In the genomic region with DNA sequence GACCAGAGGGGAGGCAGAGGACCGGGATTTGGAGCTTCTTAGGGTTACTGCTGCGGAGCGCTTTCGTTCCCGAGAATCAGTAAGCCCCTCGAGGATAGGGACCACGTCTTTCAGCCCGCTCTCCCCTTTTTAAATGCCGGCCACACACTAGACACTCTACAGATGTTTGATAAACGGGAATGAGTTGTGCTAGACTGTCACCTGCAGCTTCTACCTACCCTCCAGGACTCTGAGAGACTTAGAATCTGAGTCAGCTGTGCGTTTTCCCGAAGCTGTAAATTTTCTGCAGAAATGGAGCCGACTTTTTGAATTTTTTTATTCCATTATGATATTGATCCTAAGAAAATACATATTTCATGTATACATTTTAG, we compare ENCODE assay signal across 8 cellular contexts. TPM values are rescaled to one million over a fixed set of nuclear protein-coding genes. Genes with fewer than 3 reads are reported as not detected.
DNase-seq lines count a peak whose midpoint lies in the region; ATAC-seq, FAIRE-seq and TF ChIP-seq lines count a peak whose summit lies in the region.

No MANE protein-coding gene starts in this region.

- in situ Hi-C loops in HepG2 (cut with HindIII; ENCODE audit: extremely low pct_ligation_motif_present, low pct_unique_long_range_greater_than_20kb) = no loop called here

- H3K27me3 Mint-ChIP-seq in activated T-helper 17 cell treated with anti-CD3 and anti-CD28 coated beads, Interleukin-2, amount 50 U/mL, for 72 hours = no peaks in the 10 kb centered on the region

- DNase-seq in left ventricle myocardium inferior (no peak), Right ventricle myocardium inferior (ENCODE audit: missing footprints) (no peak), HepG2 (ENCODE audit: low spot score) (no peak), upper lobe of right lung (no peak), NCI-H1436 treated with DMSO at 0.1 percent for 48 hours (lab: John Stamatoyannopoulos, UW) (no peak), cerebellar cortex (ENCODE audit: low spot score) (no peak)

- no peak for TF ChIP-seq EP300 in HepG2 (IDR thresholded peaks at IDR 0.05; ENCODE audit: low read depth in 2 of 2, low read length in 2 of 2)
- TF ChIP-seq EP300 in HepG2 (CRISPR knock-in tag; IDR thresholded peaks at IDR 0.05; ENCODE audit: borderline replicate concordance) = no peak

- no peaks in the 10 kb centered on the region for H4K20me1 ChIP-seq in HepG2 (ENCODE audit: insufficient read depth, low read length)

- H3K9me3 ChIP-seq in left ventricle myocardium inferior (replicated peaks) (no peaks in the 10 kb centered on the region), HepG2 (ENCODE audit: low read length) (no peaks in the 10 kb centered on the region), upper lobe of right lung (no peaks in the 10 kb centered on the region)

- 3% methylated on average over 7 of the region's 13 CpGs for WGBS in HepG2 (ENCODE audit: low lambda C conversion rate)

- ATAC-seq in Right ventricle myocardium inferior = no peak
- ATAC-seq in HG03064 (IDR thresholded peaks at IDR 0.05; ENCODE audit: low read depth, unreplicated experiment) = peak; percentile 16
- peak; percentile 16 for ATAC-seq in activated T-helper 17 cell treated with anti-CD3 and anti-CD28 coated beads, Interleukin-2, amount 50 U/mL, for 72 hours (replicated peaks)
- peak; percentile 3 for ATAC-seq in HepG2
- ATAC-seq in upper lobe of right lung = no peak

- no peak for TF ChIP-seq POLR2A in HepG2 (IDR thresholded peaks at IDR 0.05; ENCODE audit: insufficient read depth in 1 of 2, low read depth in 2 of 2, low read length in 2 of 2)

- no TSS peak for BruUV-seq in HepG2 (replicated peaks; lab: Mats Ljungman, UMichigan)

- H3K9ac ChIP-seq in HepG2 (ENCODE audit: insufficient read depth, low read depth, low read length) = peak overlapping the region; percentile 70

- TF ChIP-seq RAD21 in HepG2 (CRISPR knock-in tag; IDR thresholded peaks at IDR 0.05) = no peak

- no peaks in the 10 kb centered on the region for H3K4me1 Mint-ChIP-seq in activated T-helper 17 cell treated with anti-CD3 and anti-CD28 coated beads, Interleukin-2, amount 50 U/mL, for 72 hours

- peak overlapping the region; percentile 90 for H3K4me3 Mint-ChIP-seq in activated T-helper 17 cell treated with anti-CD3 and anti-CD28 coated beads, Interleukin-2, amount 50 U/mL, for 72 hours

- TF ChIP-seq CTCF in left ventricle myocardium inferior (IDR thresholded peaks at IDR 0.05; ENCODE audit: borderline replicate concordance) (no peak), HepG2 (CRISPR knock-in tag; IDR thresholded peaks at IDR 0.05) (no peak), upper lobe of right lung (IDR thresholded peaks at IDR 0.05) (no peak)

- FAIRE-seq in HepG2 (lab: Jason Lieb, UNC) = no peak

- CTCF ChIA-PET in HepG2 (lab: Yijun Ruan, JAX; ENCODE audit: low intra/inter-chr PET ratio, low total read pairs) = no interaction called here

- H3K27ac ChIP-seq in left ventricle myocardium inferior (replicated peaks) (peak overlapping the region; percentile 90), HepG2 (ENCODE audit: extremely low read length, insufficient read depth, low read length) (no peak overlapping the region), upper lobe of right lung (peak overlapping the region; percentile 70)

- H3K4me1 ChIP-seq in left ventricle myocardium inferior = peaks cover 17% of the 10 kb centered on the region
- peaks cover 18% of the 10 kb centered on the region for H3K4me1 ChIP-seq in HepG2 (ENCODE audit: insufficient read depth, low read length)
- H3K4me1 ChIP-seq in upper lobe of right lung = no peaks in the 10 kb centered on the region

- H3K36me3 ChIP-seq in left ventricle myocardium inferior = no peaks in the 10 kb centered on the region
- H3K36me3 ChIP-seq in HepG2 (replicated peaks in 1 of 2; ENCODE audit: control insufficient read depth in 1 of 2, insufficient read depth in 2 of 2, low read length in 2 of 2) = no peaks in the 10 kb centered on the region
- H3K36me3 ChIP-seq in upper lobe of right lung = no peaks in the 10 kb centered on the region

- peak overlapping the region; percentile 87 for H2AFZ ChIP-seq in HepG2 (ENCODE audit: low read length)

- no peaks in the 10 kb centered on the region for H3K27me3 ChIP-seq in left ventricle myocardium inferior (ENCODE audit: low read depth)
- peaks cover 0 to under 1% of the 10 kb centered on the region in 2 experiments; a peak in 1 of 5 replicates for H3K27me3 ChIP-seq in HepG2 (ENCODE audit: control insufficient read depth in 1 of 2, insufficient read depth in 2 of 2, low read length in 2 of 2)
- H3K27me3 ChIP-seq in upper lobe of right lung = no peaks in the 10 kb centered on the region

- no peaks in the 10 kb centered on the region for H3K36me3 Mint-ChIP-seq in activated T-helper 17 cell treated with anti-CD3 and anti-CD28 coated beads, Interleukin-2, amount 50 U/mL, for 72 hours (ENCODE audit: low read depth)

- peak overlapping the region; percentile 87 for H3K4me2 ChIP-seq in HepG2 (ENCODE audit: low read depth, low read length)

- peak overlapping the region; percentile 82 for H3K4me3 ChIP-seq in left ventricle myocardium inferior
- peak overlapping the region; percentile 66 to 80 (median 72) for H3K4me3 ChIP-seq in HepG2 (replicated peaks in 1 of 3; ENCODE audit: insufficient read depth in 1 of 3, low read depth in 2 of 3, low read length in 3 of 3)
- peak overlapping the region; percentile 84 for H3K4me3 ChIP-seq in upper lobe of right lung

- H3K9me3 Mint-ChIP-seq in activated T-helper 17 cell treated with anti-CD3 and anti-CD28 coated beads, Interleukin-2, amount 50 U/mL, for 72 hours = no peaks in the 10 kb centered on the region

- H3K27ac Mint-ChIP-seq in activated T-helper 17 cell treated with anti-CD3 and anti-CD28 coated beads, Interleukin-2, amount 50 U/mL, for 72 hours = peak overlapping the region; percentile 83

- H3K79me2 ChIP-seq in HepG2 (ENCODE audit: insufficient read depth, low read length) = no peaks in the 10 kb centered on the region

- POLR2A ChIA-PET in HepG2 (lab: Yijun Ruan, JAX) = interaction anchor here (1.3 kb wide), 1 partner anchor 16 kb away, joined by 4 read pairs; no protein-coding TSS in a partner anchor

- intact Hi-C loops in left ventricle myocardium inferior (cut with micrococcal nuclease) (no loop called here), Right ventricle myocardium inferior (cut with DNase I) (loop anchor here (2.0 to 5.0 kb wide), 2 partner anchors 131 to 256 kb away; a partner anchor contains a TSS), HepG2 (cut with micrococcal nuclease; ENCODE audit: unreplicated experiment) (loop anchor here (2.0 to 5.0 kb wide), 2 partner anchors 43 to 54 kb away; a partner anchor contains a TSS), upper lobe of right lung (cut with DNase I) (no loop called here)

RNA-seq across cellular contexts. Expression of a gene that starts 0.7 kb away (rescaled TPM):
- total RNA-seq in left ventricle myocardium inferior (1.8 TPM), Right ventricle myocardium inferior (1.6 TPM), HepG2 (2016; rRNA removed; fragmentation: Illumina TruSeq; extraction: Trizol) (2.5 and 2.8 TPM in 2 replicates), upper lobe of right lung (3.0 TPM)
- 1 to 10 TPM; 2.5 to 5.5 TPM for total RNA-seq in activated T-helper 17 cell treated with anti-CD3 and anti-CD28 coated beads, Interleukin-2, amount 50 U/mL, for 72 hours
- total RNA-seq in HepG2 (2016; cell fraction: cytosol; rRNA removed; fragmentation: Illumina TruSeq; extraction: Trizol; ENCODE audit: low read depth) = 1.3 and 1.4 TPM in 2 replicates
- 2.5 and 2.7 TPM in 2 replicates for total RNA-seq in HepG2 (2016; cell fraction: insoluble cytoplasmic fraction; rRNA removed; fragmentation: Illumina TruSeq; extraction: Trizol)
- 1.4 and 1.9 TPM in 2 replicates for total RNA-seq in HepG2 (2016; cell fraction: membrane; rRNA removed; fragmentation: Illumina TruSeq; extraction: Trizol)
- 6.9 and 7.4 TPM in 2 replicates for total RNA-seq in HepG2 (2016; cell fraction: nucleus; rRNA removed; fragmentation: Illumina TruSeq; extraction: Trizol)
- polyA plus RNA-seq in HepG2 (2011; rRNA removed) = 0.59 and 0.95 TPM in 2 replicates
- polyA plus RNA-seq in HepG2 (2011; cell fraction: cytosol; rRNA removed) = 0.28 and 0.34 TPM in 2 replicates
- polyA plus RNA-seq in HepG2 (2011; cell fraction: nucleus; rRNA removed) = 1.3 and 1.6 TPM in 2 replicates
- 0.81 and 1.1 TPM in 2 replicates for polyA plus RNA-seq in HepG2 (2012)
- polyA plus RNA-seq in HepG2 (2016; cell fraction: cytosol; fragmentation: Illumina TruSeq; extraction: Trizol; ENCODE audit: low read depth) = 0.06 and 0.12 TPM in 2 replicates
- 1.3 and 1.5 TPM in 2 replicates for polyA plus RNA-seq in HepG2 (2016; cell fraction: insoluble cytoplasmic fraction; fragmentation: Illumina TruSeq; extraction: Trizol; ENCODE audit: low read depth)
- 0.15 and 0.26 TPM in 2 replicates for polyA plus RNA-seq in HepG2 (2016; cell fraction: membrane; fragmentation: Illumina TruSeq; extraction: Trizol; ENCODE audit: low read depth)
- polyA plus RNA-seq in HepG2 (2016; cell fraction: nucleus; fragmentation: Illumina TruSeq; extraction: Trizol; ENCODE audit: insufficient read depth, low read depth) = 2.4 and 2.9 TPM in 2 replicates
- 1.4 and 2.2 TPM in 2 replicates for polyA minus RNA-seq in HepG2 (2011; rRNA and poly(A)+ RNA removed; ENCODE audit: low replicate concordance)
- 0.49 and 0.62 TPM in 2 replicates for polyA minus RNA-seq in HepG2 (2011; cell fraction: cytosol; rRNA and poly(A)+ RNA removed)
- polyA minus RNA-seq in HepG2 (2011; cell fraction: nucleus; rRNA and poly(A)+ RNA removed) = 13.1 and 13.6 TPM in 2 replicates

RNA-seq across cellular contexts. Expression of a gene that starts 42.7 kb away (rescaled TPM):
- 22.5 TPM for total RNA-seq in left ventricle myocardium inferior
- 21.1 TPM for total RNA-seq in Right ventricle myocardium inferior
- total RNA-seq in activated T-helper 17 cell treated with anti-CD3 and anti-CD28 coated beads, Interleukin-2, amount 50 U/mL, for 72 hours = 100 to 1,000 TPM in 1 of 2 donors, 10 to 100 TPM in 1; 83.9 to 126 TPM
- total RNA-seq in HepG2 (2016; rRNA removed; fragmentation: Illumina TruSeq; extraction: Trizol) = 46.4 and 53.8 TPM in 2 replicates
- total RNA-seq in HepG2 (2016; cell fraction: cytosol; rRNA removed; fragmentation: Illumina TruSeq; extraction: Trizol; ENCODE audit: low read depth) = 6.3 and 7.4 TPM in 2 replicates
- 50.2 and 53.9 TPM in 2 replicates for total RNA-seq in HepG2 (2016; cell fraction: insoluble cytoplasmic fraction; rRNA removed; fragmentation: Illumina TruSeq; extraction: Trizol)
- total RNA-seq in HepG2 (2016; cell fraction: membrane; rRNA removed; fragmentation: Illumina TruSeq; extraction: Trizol) = 13.7 and 15.7 TPM in 2 replicates
- 47.1 and 48.0 TPM in 2 replicates for total RNA-seq in HepG2 (2016; cell fraction: nucleus; rRNA removed; fragmentation: Illumina TruSeq; extraction: Trizol)
- 9.6 and 12.6 TPM in 2 replicates for polyA plus RNA-seq in HepG2 (2011; rRNA removed)
- polyA plus RNA-seq in HepG2 (2011; cell fraction: cytosol; rRNA removed) = 3.4 and 5.6 TPM in 2 replicates
- polyA plus RNA-seq in HepG2 (2011; cell fraction: nucleus; rRNA removed) = 8.4 and 9.1 TPM in 2 replicates
- 29.2 and 39.0 TPM in 2 replicates for polyA plus RNA-seq in HepG2 (2012)
- polyA plus RNA-seq in HepG2 (2016; cell fraction: cytosol; fragmentation: Illumina TruSeq; extraction: Trizol; ENCODE audit: low read depth) = 4.6 and 4.9 TPM in 2 replicates
- 71.0 and 75.7 TPM in 2 replicates for polyA plus RNA-seq in HepG2 (2016; cell fraction: insoluble cytoplasmic fraction; fragmentation: Illumina TruSeq; extraction: Trizol; ENCODE audit: low read depth)
- 9.5 TPM in 2 replicates for polyA plus RNA-seq in HepG2 (2016; cell fraction: membrane; fragmentation: Illumina TruSeq; extraction: Trizol; ENCODE audit: low read depth)
- polyA plus RNA-seq in HepG2 (2016; cell fraction: nucleus; fragmentation: Illumina TruSeq; extraction: Trizol; ENCODE audit: insufficient read depth, low read depth) = 52.5 and 57.6 TPM in 2 replicates
- polyA minus RNA-seq in HepG2 (2011; rRNA and poly(A)+ RNA removed; ENCODE audit: low replicate concordance) = 4.7 and 19.9 TPM in 2 replicates
- polyA minus RNA-seq in HepG2 (2011; cell fraction: cytosol; rRNA and poly(A)+ RNA removed) = 10.2 and 13.1 TPM in 2 replicates
- polyA minus RNA-seq in HepG2 (2011; cell fraction: nucleus; rRNA and poly(A)+ RNA removed) = 46.7 and 47.2 TPM in 2 replicates
- total RNA-seq in upper lobe of right lung = 32.8 TPM

Comparison
In these comparisons a context has a peak if more than half of its experiments do, and no peak if none do; other contexts are left out.
1. intact Hi-C loops: an anchor here in Right ventricle myocardium inferior (2.0 to 5.0 kb wide) and HepG2 (2.0 to 5.0 kb wide); none called in left ventricle myocardium inferior and upper lobe of right lung.
2. ATAC-seq: peak in HG03064 (single experiment), activated T-helper 17 cell treated with anti-CD3 and anti-CD28 coated beads, Interleukin-2, amount 50 U/mL, for 72 hours (single experiment) and HepG2 (single experiment); none in Right ventricle myocardium inferior (single experiment) and upper lobe of right lung (single experiment).
3. Peak in every context shown above with its lines, with median percentiles within 50 percentile points of each other: H3K4me3 ChIP-seq.